ENCODE assay signal across 18 cellular contexts in genomic region chr9:108606408-108606807, GRCh38.
"Had no signal": no experiment of that assay in that cellular context is flagged by ENCODE, and none has a peak within 500 bp of the region (broad histone marks: within the 10 kb centered on the region; RNA-seq: fewer than 3 reads in every experiment).

No MANE protein-coding gene starts in this region.

- H3K36me3 ChIP-seq: left ventricle myocardium inferior, tibial artery, uterus had no signal

- H3K4me1 ChIP-seq: tibial artery, uterus had no signal

- H3K79me2 ChIP-seq: hepatocyte had no signal

- H3K4me2 ChIP-seq: hepatocyte had no signal

- H3K9me3 ChIP-seq: left ventricle myocardium inferior, mucosa of descending colon, tibial artery, uterus had no signal

- H3K4me3 ChIP-seq: hepatocyte, left ventricle myocardium inferior, mucosa of descending colon, tibial artery, uterus had no signal

- H3K27me3 ChIP-seq: hepatocyte, tibial artery, uterus had no signal

- DNase-seq: activated CD4-positive, alpha-beta T cell treated with anti-CD3 and anti-CD28 coated beads, Interleukin-2, amount 10 ng/mL, durations not matched to agents 24 days and 14 days; activated CD4-positive, CD25-positive, alpha-beta regulatory T cell; activated CD8-positive, alpha-beta memory T cell treated with anti-CD3 and anti-CD28 coated beads, Interleukin-2, amount 50 U/mL, for 48 hours; activated gamma-delta T cell; activated naive CD8-positive, alpha-beta T cell treated with anti-CD3 and anti-CD28 coated beads, Interleukin-2, amount 10 ng/mL, durations not matched to agents 7 days and 5 days; activated T-cell treated with anti-CD3 and anti-CD28 coated beads, Interleukin-2, amount 50 U/mL, for 72 hours; aorta; effector memory CD4-positive, alpha-beta T cell; kidney; left ventricle myocardium inferior; mucosa of descending colon; naive thymus-derived CD4-positive, alpha-beta T cell; retina; stimulated activated CD4-positive, alpha-beta T cell treated with anti-CD3 and anti-CD28 coated beads, Interleukin-2, amount 100 ng/mL, for 48 hours; tibial artery; uterus had no signal

- H2AFZ ChIP-seq: hepatocyte had no signal

- H3K27ac ChIP-seq: epithelial cell of prostate, hepatocyte, left ventricle myocardium inferior, tibial artery, uterus had no signal
